Comparison of ENCODE assay signal across 33 cellular contexts in the genomic region with DNA sequence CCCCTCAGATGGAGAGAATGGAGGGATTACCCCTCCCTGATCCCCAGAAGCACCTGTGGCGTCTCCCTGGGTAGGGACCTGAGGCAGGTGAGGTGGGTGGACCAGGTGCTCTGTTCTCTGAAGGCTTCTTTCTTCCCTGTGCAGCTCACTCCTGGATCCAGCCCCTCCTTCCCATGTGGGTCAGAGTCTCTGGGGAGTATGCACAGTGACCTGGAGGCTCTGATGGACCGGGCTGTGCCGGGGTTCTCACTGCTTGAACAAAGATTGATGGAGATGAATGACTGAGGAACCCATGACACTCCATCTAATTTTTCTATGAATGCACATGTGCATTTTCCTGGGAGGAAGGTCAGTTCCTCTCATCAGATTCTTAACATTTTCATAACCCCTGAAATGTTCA.
"Had no signal": no experiment of that assay in that cellular context is flagged by ENCODE, and none has a peak within 500 bp of the region (broad histone marks: within the 10 kb centered on the region; RNA-seq: fewer than 3 reads in every experiment).

No MANE protein-coding gene starts in this region.

- H3K4me3 ChIP-seq: coronary artery, esophagus muscularis mucosa, heart right ventricle, lung, mucosa of descending colon, prostate gland, right atrium auricular region, skin epidermis, testis, tibial artery, upper lobe of left lung, uterus had no signal

- DNase-seq: dermis blood vessel endothelial cell; effector memory CD4-positive, alpha-beta T cell; foreskin keratinocyte; glutamatergic neuron; heart right ventricle; hypothalamus; immature natural killer cell; mucosa of descending colon; naive B cell; stimulated activated CD4-positive, alpha-beta T cell treated with anti-CD3 and anti-CD28 coated beads, Interleukin-1b, Interleukin-23, amount 100 ng/mL, for 48 hours; stimulated activated CD4-positive, alpha-beta T cell treated with anti-CD3 and anti-CD28 coated beads, Interleukin-4, amount 100 ng/mL, for 24 hours; stimulated activated naive CD4-positive, alpha-beta T cell treated with Interleukin-2 at 50 U/mL for 16 hours; substantia nigra; testis; uterus had no signal

- H3K4me1 ChIP-seq: esophagus muscularis mucosa, foreskin keratinocyte, heart right ventricle, parathyroid adenoma, prostate gland, right atrium auricular region, testis, tibial artery, upper lobe of left lung, uterus had no signal

- FAIRE-seq: endothelial cell of umbilical vein, keratinocyte had no signal

- H3K27ac ChIP-seq: coronary artery, esophagus muscularis mucosa, foreskin keratinocyte, heart right ventricle, neutrophil, parathyroid adenoma, prostate gland, right atrium auricular region, skin epidermis, testis, tibial artery, upper lobe of left lung, uterus had no signal

- H3K9me3 ChIP-seq: mucosa of descending colon, neutrophil, prostate gland, right atrium auricular region, testis, upper lobe of left lung, uterus had no signal

- ATAC-seq: foreskin keratinocyte; heart right ventricle; left lobe of liver; mucosa of descending colon; natural killer cell treated with Interleukin-12 subunit alpha and Interleukin-12 subunit beta and Interleukin-15 and Interleukin-18, amount 100 ng/mL, for 72 hours; stimulated activated effector memory CD8-positive, alpha-beta T cell treated with anti-CD3 and anti-CD28 coated beads, Interleukin-12 subunit alpha, Interleukin-12 subunit beta, amount 100 ng/mL, for 72 hours had no signal

- H3K27me3 ChIP-seq: foreskin keratinocyte, neutrophil, right atrium auricular region, testis, upper lobe of left lung, uterus had no signal

- H3K36me3 Mint-ChIP-seq: immature natural killer cell; memory B cell; mesothelial cell of epicardium; natural killer cell treated with Interleukin-12 subunit alpha and Interleukin-12 subunit beta and Interleukin-15 and Interleukin-18, amount 100 ng/mL, for 72 hours; stimulated activated effector memory CD8-positive, alpha-beta T cell treated with anti-CD3 and anti-CD28 coated beads, Interleukin-12 subunit alpha, Interleukin-12 subunit beta, amount 100 ng/mL, for 72 hours had no signal

- H3K27ac Mint-ChIP-seq: immature natural killer cell; memory B cell; mesothelial cell of epicardium; naive B cell; natural killer cell treated with Interleukin-12 subunit alpha and Interleukin-12 subunit beta and Interleukin-15 and Interleukin-18, amount 100 ng/mL, for 72 hours; stimulated activated effector memory CD8-positive, alpha-beta T cell treated with anti-CD3 and anti-CD28 coated beads, Interleukin-12 subunit alpha, Interleukin-12 subunit beta, amount 100 ng/mL, for 72 hours had no signal

- H3K4me3 Mint-ChIP-seq: immature natural killer cell; memory B cell; mesothelial cell of epicardium; natural killer cell treated with Interleukin-12 subunit alpha and Interleukin-12 subunit beta and Interleukin-15 and Interleukin-18, amount 100 ng/mL, for 72 hours; neural crest cell; stimulated activated effector memory CD8-positive, alpha-beta T cell treated with anti-CD3 and anti-CD28 coated beads, Interleukin-12 subunit alpha, Interleukin-12 subunit beta, amount 100 ng/mL, for 72 hours had no signal

- H3K4me1 Mint-ChIP-seq: immature natural killer cell; memory B cell; mesothelial cell of epicardium; naive B cell; neural crest cell; stimulated activated effector memory CD8-positive, alpha-beta T cell treated with anti-CD3 and anti-CD28 coated beads, Interleukin-12 subunit alpha, Interleukin-12 subunit beta, amount 100 ng/mL, for 72 hours had no signal

- H3K36me3 ChIP-seq: esophagus muscularis mucosa, heart right ventricle, neutrophil, prostate gland, right atrium auricular region, tibial artery, upper lobe of left lung, uterus had no signal
